Comparison of ENCODE assay signal across 8 cellular contexts in the genomic region with DNA sequence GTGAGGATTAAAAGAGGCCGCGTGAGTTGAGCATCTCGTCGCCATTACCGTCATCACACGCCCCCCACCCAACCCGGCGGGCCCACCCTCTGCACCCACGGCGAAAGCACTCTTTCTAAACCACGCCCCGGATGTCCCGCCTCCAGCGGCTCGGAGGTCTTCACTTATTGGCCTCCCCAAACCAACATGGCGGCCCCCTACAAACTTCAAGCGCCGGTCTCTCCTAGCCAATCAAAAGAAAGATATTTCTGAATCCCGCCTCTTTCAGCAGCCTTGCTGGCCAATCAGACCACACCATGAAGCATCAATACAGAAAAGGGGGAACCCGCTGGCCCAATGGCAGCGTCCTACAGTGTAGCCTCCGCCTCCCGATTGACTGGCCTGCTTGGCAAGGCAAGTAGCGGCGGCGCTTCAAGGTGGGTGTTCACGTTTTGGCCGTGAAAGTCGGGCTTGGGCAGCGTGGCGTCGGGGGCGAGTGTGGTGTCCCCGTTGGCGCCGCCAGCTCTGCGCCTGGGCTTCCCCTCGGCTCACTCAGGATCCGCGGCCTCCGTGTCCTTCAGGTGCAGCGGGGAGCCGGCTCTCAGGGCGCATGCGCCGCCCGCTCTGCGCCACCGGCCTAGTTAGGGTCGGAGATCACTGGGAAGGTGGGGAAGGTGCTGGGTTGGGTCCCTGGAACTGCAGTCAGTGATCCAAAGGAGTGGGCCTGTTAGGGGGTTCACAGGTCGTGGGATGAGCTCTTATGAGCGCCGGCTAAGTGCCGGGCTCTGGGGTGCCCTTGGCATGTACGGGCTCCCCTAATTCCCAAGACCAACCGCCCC. TPM values are rescaled to one million over a fixed set of nuclear protein-coding genes. Genes with fewer than 3 reads are reported as not detected.
DNase-seq lines count a peak whose midpoint lies in the region; ATAC-seq and TF ChIP-seq lines count a peak whose summit lies in the region.

A gene (plus strand): TSS at position 364 of the 818 bp plus-strand sequence. CDS start 1,471 bp downstream, outside the sequence.

- H3K36me3 ChIP-seq in IMR-90 (ENCODE audit: control insufficient read depth, insufficient read depth, low read length): peaks cover 13% of the 10 kb centered on the region

- H2BK20ac ChIP-seq in IMR-90 (ENCODE audit: low read depth, low read length): no peak within 1 kb of the TSS

- TF ChIP-seq POLR2A in IMR-90 (IDR thresholded peaks at IDR 0.05; ENCODE audit: low read depth, low read length): no peak

- H2AK9ac ChIP-seq in IMR-90 (replicated peaks; ENCODE audit: low read depth, low read length, poor library complexity): peak within 1 kb of the TSS; percentile 97

- peak within 1 kb of the TSS; percentile 95 for H3K4me2 ChIP-seq in IMR-90 (ENCODE audit: low read depth, low read length)

- peaks cover 30% of the 10 kb centered on the region for H3K4me1 ChIP-seq in IMR-90 (ENCODE audit: control insufficient read depth, insufficient read depth, low read length)

- peak within 1 kb of the TSS; percentile 88 for H4K5ac ChIP-seq in IMR-90 (ENCODE audit: low read depth, low read length)

- H3K14ac ChIP-seq in IMR-90 (replicated peaks; ENCODE audit: low read depth, low read length): peak within 1 kb of the TSS; percentile 96

- 0% methylated on average over 18 of the region's 56 CpGs; no CpG with 5 or more reads in 1 of the 2 experiments for WGBS in IMR-90 (ENCODE audit: extremely low coverage in 2 of 2, insufficient read length in 1 of 2), 2 experiments

- no peaks in the 10 kb centered on the region for H4K20me1 ChIP-seq in IMR-90 (ENCODE audit: insufficient read depth, low read length)

- intact Hi-C loops in IMR-90 (cut with micrococcal nuclease): no loop called here

- dilution Hi-C loops in IMR-90 (cut with HindIII; ENCODE audit: low sequenced_read_pairs, unreplicated experiment): no loop called here

- TF ChIP-seq RAD21 in IMR-90 (IDR thresholded peaks at IDR 0.05; ENCODE audit: low read length): no peak

- H3K56ac ChIP-seq in IMR-90 (ENCODE audit: extremely low read depth, insufficient read depth, low read length): peak within 1 kb of the TSS; percentile 83

- peak within 1 kb of the TSS; percentile 99 for H4K8ac ChIP-seq in IMR-90 (ENCODE audit: low read depth in 2 of 2, low read length in 2 of 2)

- peaks cover 33 to 66% of the 10 kb centered on the region in 2 experiments for H3K79me1 ChIP-seq in IMR-90 (ENCODE audit: low read depth in 1 of 2, low read length in 2 of 2)

- H2BK5ac ChIP-seq in IMR-90 (ENCODE audit: low read depth, low read length, poor library complexity, severe bottlenecking): peak within 1 kb of the TSS; percentile 73

- BruUV-seq in IMR-90 (replicated peaks; lab: Mats Ljungman, UMichigan): no TSS peak

- ATAC-seq in GM21528 (IDR thresholded peaks at IDR 0.05; ENCODE audit: low FRiP score, unreplicated experiment) (peak; percentile 80), IMR-90 (ENCODE audit: low read depth) (peak; percentile 92)

- H2AFZ ChIP-seq in IMR-90 (replicated peaks; ENCODE audit: low read length, poor library complexity): peak within 1 kb of the TSS; percentile 98

- H2BK15ac ChIP-seq in IMR-90 (ENCODE audit: low read depth, low read length): peak within 1 kb of the TSS; percentile 66; the same call in 1 of the 3 replicates

- no peak for TF ChIP-seq CTCF in IMR-90 (conservative IDR thresholded peaks at IDR 0.05; ENCODE audit: low read depth, low read length)

- peak within 1 kb of the TSS; percentile 91 for H3K27ac ChIP-seq in IMR-90 (ENCODE audit: insufficient read depth, low read length)

- peak within 1 kb of the TSS; percentile 99 for H2AK5ac ChIP-seq in IMR-90 (ENCODE audit: low read depth, low read length)

- peak within 1 kb of the TSS; percentile 98 for H3K4ac ChIP-seq in IMR-90 (ENCODE audit: low read depth, low read length)

- peak within 1 kb of the TSS; percentile 88 for H4K91ac ChIP-seq in IMR-90 (ENCODE audit: insufficient read depth, low read depth, low read length)

- DNase-seq in DMS 273 (lab: John Stamatoyannopoulos, UW; ENCODE audit: unreplicated experiment) (peak; percentile 98), IMR-90 (peak; percentile 99), OCI-M1 (lab: John Stamatoyannopoulos, UW) (peak; percentile 100), activated T-cell treated with anti-CD3 and anti-CD28 coated beads for 24 hours (ENCODE audit: low read depth) (peak; percentile 96), epidermal melanocyte (ENCODE audit: insufficient read length, low spot score) (peak; percentile 100), middle frontal gyrus (ENCODE audit: extremely low spot score, low spot score) (peak; percentile 98)
- peak; percentile 90 to 95 for DNase-seq in stimulated activated CD8-positive, alpha-beta memory T cell treated with anti-CD3 and anti-CD28 coated beads, Interleukin-2, amount 100 ng/mL, for 48 hours (ENCODE audit: low read depth in 2 of 2)

- peak within 1 kb of the TSS; percentile 77; the same call in 1 of the 2 replicates for H2BK120ac ChIP-seq in IMR-90 (ENCODE audit: low read depth, low read length)

- peaks cover 8% of the 10 kb centered on the region for H3K9me1 ChIP-seq in IMR-90 (ENCODE audit: insufficient read depth, low read length)

- no peaks in the 10 kb centered on the region for H3K9me3 ChIP-seq in IMR-90 (ENCODE audit: control insufficient read depth, insufficient read depth, low read length)

- CTCF ChIA-PET in IMR-90 (lab: Yijun Ruan, JAX): no interaction called here

- peak within 1 kb of the TSS; percentile 98 for H3K9ac ChIP-seq in IMR-90 (ENCODE audit: low read depth, low read length)

- peak within 1 kb of the TSS; percentile 87 for H3K23ac ChIP-seq in IMR-90 (ENCODE audit: low read depth, low read length)

- POLR2A ChIA-PET in IMR-90 (lab: Charles Lee; ENCODE audit: unreplicated experiment): no interaction called here

- H3K4me3 ChIP-seq in IMR-90 (ENCODE audit: insufficient read depth, low read depth, low read length): peak within 1 kb of the TSS; percentile 83

- in situ Hi-C loops in IMR-90 (cut with MboI; ENCODE audit: low sequenced_read_pairs): no loop called here

- H3K27me3 ChIP-seq in IMR-90 (ENCODE audit: control insufficient read depth, insufficient read depth, low read length): no peaks in the 10 kb centered on the region

- peak within 1 kb of the TSS; percentile 49 for H3K18ac ChIP-seq in IMR-90 (ENCODE audit: low read depth, low read length)

TF ChIP-seq in IMR-90, 13 proteins besides CTCF, POLR2A, EP300 and RAD21:
- TF ChIP-seq SMC3 (IDR thresholded peaks at IDR 0.05; ENCODE audit: low read depth, low read length) (no peak), NFE2L2 (IDR thresholded peaks at IDR 0.05; ENCODE audit: low read depth, low read length) (no peak), RFX5 (IDR thresholded peaks at IDR 0.05; ENCODE audit: low read depth, low read length) (no peak), MAZ (IDR thresholded peaks at IDR 0.05; ENCODE audit: borderline replicate concordance, low read depth, low read length) (no peak; the same call in 1 of the 2 replicates), CEBPB (IDR thresholded peaks at IDR 0.05; ENCODE audit: low read depth, low read length) (no peak), MAFK (IDR thresholded peaks at IDR 0.05; ENCODE audit: low read depth, low read length) (no peak), MXI1 (IDR thresholded peaks at IDR 0.05; ENCODE audit: borderline replicate concordance, low read depth, low read length) (peak; percentile 41; the same call in 1 of the 2 replicates), CHD1 (IDR thresholded peaks at IDR 0.05; ENCODE audit: low read depth, low read length) (no peak), FOS (IDR thresholded peaks at IDR 0.05; ENCODE audit: low read depth, low read length) (peak; percentile 18; the same call in 1 of the 2 replicates), RCOR1 (IDR thresholded peaks at IDR 0.05; ENCODE audit: insufficient replicate concordance, low read length) (no peak), BHLHE40 (IDR thresholded peaks at IDR 0.05; ENCODE audit: low read depth, low read length) (no peak)
- TF ChIP-seq, protein P1, sequence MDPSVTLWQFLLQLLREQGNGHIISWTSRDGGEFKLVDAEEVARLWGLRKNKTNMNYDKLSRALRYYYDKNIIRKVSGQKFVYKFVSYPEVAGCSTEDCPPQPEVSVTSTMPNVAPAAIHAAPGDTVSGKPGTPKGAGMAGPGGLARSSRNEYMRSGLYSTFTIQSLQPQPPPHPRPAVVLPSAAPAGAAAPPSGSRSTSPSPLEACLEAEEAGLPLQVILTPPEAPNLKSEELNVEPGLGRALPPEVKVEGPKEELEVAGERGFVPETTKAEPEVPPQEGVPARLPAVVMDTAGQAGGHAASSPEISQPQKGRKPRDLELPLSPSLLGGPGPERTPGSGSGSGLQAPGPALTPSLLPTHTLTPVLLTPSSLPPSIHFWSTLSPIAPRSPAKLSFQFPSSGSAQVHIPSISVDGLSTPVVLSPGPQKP (IDR thresholded peaks at IDR 0.05; ENCODE audit: borderline replicate concordance, low read depth, low read length): no peak
- TF ChIP-seq, protein P2, sequence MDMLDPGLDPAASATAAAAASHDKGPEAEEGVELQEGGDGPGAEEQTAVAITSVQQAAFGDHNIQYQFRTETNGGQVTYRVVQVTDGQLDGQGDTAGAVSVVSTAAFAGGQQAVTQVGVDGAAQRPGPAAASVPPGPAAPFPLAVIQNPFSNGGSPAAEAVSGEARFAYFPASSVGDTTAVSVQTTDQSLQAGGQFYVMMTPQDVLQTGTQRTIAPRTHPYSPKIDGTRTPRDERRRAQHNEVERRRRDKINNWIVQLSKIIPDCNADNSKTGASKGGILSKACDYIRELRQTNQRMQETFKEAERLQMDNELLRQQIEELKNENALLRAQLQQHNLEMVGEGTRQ (IDR thresholded peaks at IDR 0.05; ENCODE audit: low read depth, low read length): no peak

RNA-seq across cellular contexts. Expression of the gene that starts here (rescaled TPM):
- 80.0 and 85.9 TPM in 2 replicates for total RNA-seq in IMR-90 (2012; rRNA removed)
- 131 and 165 TPM in 2 replicates for polyA plus RNA-seq in IMR-90 (2012; rRNA removed)
- 305 and 345 TPM in 2 replicates for polyA plus RNA-seq in IMR-90 (2012; cell fraction: cytosol; rRNA removed)
- polyA plus RNA-seq in IMR-90 (2012; cell fraction: nucleus; rRNA removed; ENCODE audit: low replicate concordance): 87.1 and 239 TPM in 2 replicates

Comparison
In these comparisons a context has a peak if more than half of its experiments do, and no peak if none do; other contexts are left out.
1. Peak in every context shown above with its lines: DNase-seq, ATAC-seq, H3K4me3 ChIP-seq and H3K27ac ChIP-seq.